25 cellular contexts compared by ENCODE assay signal in genomic region chr15:61501815-61502214, GRCh38.
"Had no signal": no experiment of that assay in that cellular context is flagged by ENCODE, and none has a peak within 500 bp of the region (broad histone marks: within the 10 kb centered on the region; RNA-seq: fewer than 3 reads in every experiment).

No MANE protein-coding gene starts in this region.

- H3K36me3 ChIP-seq: colonic mucosa, gastroesophageal sphincter, heart right ventricle, neutrophil, pancreas, right atrium auricular region, sigmoid colon, stomach, thyroid gland had no signal

- H3K4me1 ChIP-seq: colonic mucosa, foreskin keratinocyte, heart right ventricle, pancreas, right atrium auricular region, sigmoid colon, stomach had no signal

- H3K27me3 Mint-ChIP-seq: dendritic cell treated with granulocyte-macrophage colony-stimulating factor and Interleukin-4, amounts not matched to agents 40 ng/mL and 50 ng/mL, for 4 days had no signal

- H3K27ac Mint-ChIP-seq: dendritic cell treated with granulocyte-macrophage colony-stimulating factor and Interleukin-4, amounts not matched to agents 40 ng/mL and 50 ng/mL, for 4 days; effector memory CD8-positive, alpha-beta T cell; memory B cell; natural killer cell; stimulated activated effector memory CD8-positive, alpha-beta T cell treated with anti-CD3 and anti-CD28 coated beads, Interleukin-12 subunit alpha, Interleukin-12 subunit beta, amount 100 ng/mL, for 72 hours; type B pancreatic cell had no signal

- H3K27me3 ChIP-seq: colonic mucosa, gastroesophageal sphincter, neutrophil, right atrium auricular region, sigmoid colon, thyroid gland had no signal

- H3K4me3 Mint-ChIP-seq: dendritic cell treated with granulocyte-macrophage colony-stimulating factor and Interleukin-4, amounts not matched to agents 40 ng/mL and 50 ng/mL, for 4 days; effector memory CD8-positive, alpha-beta T cell; memory B cell; natural killer cell; stimulated activated effector memory CD8-positive, alpha-beta T cell treated with anti-CD3 and anti-CD28 coated beads, Interleukin-12 subunit alpha, Interleukin-12 subunit beta, amount 100 ng/mL, for 72 hours; type B pancreatic cell had no signal

- H3K27ac ChIP-seq: colonic mucosa, epithelial cell of prostate, foreskin keratinocyte, gastroesophageal sphincter, heart right ventricle, neutrophil, pancreas, right atrium auricular region, sigmoid colon, stomach, thyroid gland had no signal

- H3K9me3 Mint-ChIP-seq: dendritic cell treated with granulocyte-macrophage colony-stimulating factor and Interleukin-4, amounts not matched to agents 40 ng/mL and 50 ng/mL, for 4 days; effector memory CD8-positive, alpha-beta T cell; memory B cell; natural killer cell; stimulated activated effector memory CD8-positive, alpha-beta T cell treated with anti-CD3 and anti-CD28 coated beads, Interleukin-12 subunit alpha, Interleukin-12 subunit beta, amount 100 ng/mL, for 72 hours; type B pancreatic cell had no signal

- H3K36me3 Mint-ChIP-seq: memory B cell; natural killer cell; stimulated activated effector memory CD8-positive, alpha-beta T cell treated with anti-CD3 and anti-CD28 coated beads, Interleukin-12 subunit alpha, Interleukin-12 subunit beta, amount 100 ng/mL, for 72 hours; type B pancreatic cell had no signal

- H3K4me3 ChIP-seq: colonic mucosa, gastroesophageal sphincter, heart right ventricle, lung, pancreas, right atrium auricular region, sigmoid colon, stomach, thyroid gland had no signal

- DNase-seq: colonic mucosa; effector memory CD8-positive, alpha-beta T cell; foreskin keratinocyte; heart right ventricle; hippocampal formation; left cardiac atrium; left ventricle myocardium superior; natural killer cell; pancreas; sigmoid colon; stimulated activated CD4-positive, alpha-beta T cell treated with anti-CD3 and anti-CD28 coated beads, Interleukin-2, amount 100 ng/mL, for 24 hours; stimulated activated CD4-positive, alpha-beta T cell treated with anti-CD3 and anti-CD28 coated beads, Interleukin-4, amount 100 ng/mL, for 24 hours; stimulated activated naive CD4-positive, alpha-beta T cell treated with Interleukin-2 at 50 U/mL for 16 hours; stomach; thyroid gland had no signal

- H3K9me3 ChIP-seq: colonic mucosa, gastroesophageal sphincter, heart right ventricle, neutrophil, pancreas, right atrium auricular region, sigmoid colon, stomach, thyroid gland had no signal

- H3K4me1 Mint-ChIP-seq: memory B cell; natural killer cell; stimulated activated effector memory CD8-positive, alpha-beta T cell treated with anti-CD3 and anti-CD28 coated beads, Interleukin-12 subunit alpha, Interleukin-12 subunit beta, amount 100 ng/mL, for 72 hours had no signal

- ATAC-seq: effector memory CD8-positive, alpha-beta T cell; esophagus mucosa; foreskin keratinocyte; gastroesophageal sphincter; heart right ventricle; left cardiac atrium; left ventricle myocardium superior; natural killer cell; pancreas; stimulated activated effector memory CD8-positive, alpha-beta T cell treated with anti-CD3 and anti-CD28 coated beads, Interleukin-12 subunit alpha, Interleukin-12 subunit beta, amount 100 ng/mL, for 72 hours had no signal
